16 cellular contexts compared by ENCODE assay signal in genomic region chr15:66819084-66819483, GRCh38.
A peak's percentile ranks its signal among the peaks of the same experiment; 100 is the strongest.
DNase-seq lines count a peak whose midpoint lies in the region; ATAC-seq, FAIRE-seq and TF ChIP-seq lines count a peak whose summit lies in the region.
"Had no signal": no experiment of that assay in that cellular context is flagged by ENCODE, and none has a peak within 500 bp of the region (broad histone marks: within the 10 kb centered on the region; RNA-seq: fewer than 3 reads in every experiment).

No MANE protein-coding gene starts in this region.

- TF ChIP-seq CTCF in Panc1 (IDR thresholded peaks at IDR 0.05) (no peak), mucosa of descending colon (IDR thresholded peaks at IDR 0.05) (no peak), GM13977 (IDR thresholded peaks at IDR 0.05; ENCODE audit: extremely low read depth, insufficient read depth, missing control alignments) (no peak)

- BruUV-seq in Panc1 (replicated peaks; lab: Mats Ljungman, UMichigan), result no TSS peak

- no peaks in the 10 kb centered on the region for H3K4me1 ChIP-seq in Panc1 (ENCODE audit: control insufficient read depth, insufficient read depth, low read length)
- no peaks in the 10 kb centered on the region for H3K4me1 ChIP-seq in mucosa of descending colon (ENCODE audit: low read depth)

- intact Hi-C loops in Panc1 (cut with micrococcal nuclease; ENCODE audit: unreplicated experiment), result no loop called here
- intact Hi-C loops in mucosa of descending colon (cut with DNase I, micrococcal nuclease), result no loop called here

- no peak for DNase-seq in Panc1 (ENCODE audit: low read depth, low spot score)
- DNase-seq in mucosa of descending colon, result no peak
- DNase-seq in DMS153 treated with DMSO at 0.1 percent for 48 hours (lab: John Stamatoyannopoulos, UW; ENCODE audit: unreplicated experiment), result no peak
- DNase-seq in H54 (ENCODE audit: insufficient read length, low spot score), result no peak
- no peak for DNase-seq in NCI-H345 (lab: John Stamatoyannopoulos, UW)
- no peak for DNase-seq in GM13977 (ENCODE audit: low spot score)
- DNase-seq: activated CD4-positive, alpha-beta T cell treated with anti-CD3 and anti-CD28 coated beads, Interleukin-2, amount 50 U/mL, for 1 hour; anterior cingulate cortex; HCEC 1CT; NCI-H1694; NCI-H526 treated with DMSO at 0.1 percent for 48 hours; trophoblast cell had no signal

- CTCF ChIA-PET in Panc1 (lab: Charles Lee), result no interaction called here

- H3K9me3 ChIP-seq in Panc1 (ENCODE audit: control insufficient read depth, insufficient read depth, low read depth, low read length) (no peaks in the 10 kb centered on the region), mucosa of descending colon (no peaks in the 10 kb centered on the region)

- no peak overlapping the region for H3K4me3 ChIP-seq in Panc1 (ENCODE audit: low read depth in 2 of 2, low read length in 2 of 2)
- H3K4me3 ChIP-seq in mucosa of descending colon, result no peak overlapping the region
- H3K4me3 ChIP-seq: esophagus muscularis mucosa had no signal

- H3K27me3 ChIP-seq in Panc1 (ENCODE audit: control insufficient read depth, insufficient read depth, low read length), result no peaks in the 10 kb centered on the region
- H3K27me3 ChIP-seq: esophagus muscularis mucosa had no signal

- in situ Hi-C loops in Panc1 (cut with HindIII; ENCODE audit: low pct_unique_long_range_greater_than_20kb, low sequenced_read_pairs) (no loop called here), GM13977 (cut with MboI; ENCODE audit: low pct_unique_long_range_greater_than_20kb, low sequenced_read_pairs, unreplicated experiment) (no loop called here)

- H3K36me3 ChIP-seq in Panc1 (ENCODE audit: control insufficient read depth, insufficient read depth, low read length), result no peaks in the 10 kb centered on the region
- H3K36me3 ChIP-seq in mucosa of descending colon (ENCODE audit: low read depth), result no peaks in the 10 kb centered on the region
- H3K36me3 ChIP-seq: esophagus muscularis mucosa had no signal

- ATAC-seq in GM18870 (IDR thresholded peaks at IDR 0.05; ENCODE audit: unreplicated experiment) (peak; percentile 55), HG03097 (IDR thresholded peaks at IDR 0.05; ENCODE audit: low FRiP score, unreplicated experiment) (peak; percentile 82), Panc1 (0 out of 2 replicates have a peak, but pooled peaks have one; percentile 27), mucosa of descending colon (peak; percentile 65)
- ATAC-seq: natural killer cell treated with Interleukin-12 subunit alpha and Interleukin-12 subunit beta and Interleukin-15 and Interleukin-18, amount 100 ng/mL, for 72 hours had no signal

- H3K27ac ChIP-seq in Panc1 (ENCODE audit: low read length), result no peak overlapping the region
- H3K27ac ChIP-seq: esophagus muscularis mucosa had no signal

- POLR2A ChIA-PET in Panc1 (lab: Charles Lee), result no interaction called here

- FAIRE-seq in H54 (lab: Jason Lieb, UNC), result no peak

- no peak for TF ChIP-seq POLR2A in H54 (IDR thresholded peaks at IDR 0.05; ENCODE audit: low read depth, low read length)

Comparison
In these comparisons a context has a peak if more than half of its experiments do, and no peak if none do; other contexts are left out.
1. ATAC-seq: peak in every context shown above with its lines; median percentile 82 in HG03097; 65 in mucosa of descending colon; 55 in GM18870; 27 in Panc1.